Comparison of ENCODE assay signal across 1 cellular context in the genomic region with DNA sequence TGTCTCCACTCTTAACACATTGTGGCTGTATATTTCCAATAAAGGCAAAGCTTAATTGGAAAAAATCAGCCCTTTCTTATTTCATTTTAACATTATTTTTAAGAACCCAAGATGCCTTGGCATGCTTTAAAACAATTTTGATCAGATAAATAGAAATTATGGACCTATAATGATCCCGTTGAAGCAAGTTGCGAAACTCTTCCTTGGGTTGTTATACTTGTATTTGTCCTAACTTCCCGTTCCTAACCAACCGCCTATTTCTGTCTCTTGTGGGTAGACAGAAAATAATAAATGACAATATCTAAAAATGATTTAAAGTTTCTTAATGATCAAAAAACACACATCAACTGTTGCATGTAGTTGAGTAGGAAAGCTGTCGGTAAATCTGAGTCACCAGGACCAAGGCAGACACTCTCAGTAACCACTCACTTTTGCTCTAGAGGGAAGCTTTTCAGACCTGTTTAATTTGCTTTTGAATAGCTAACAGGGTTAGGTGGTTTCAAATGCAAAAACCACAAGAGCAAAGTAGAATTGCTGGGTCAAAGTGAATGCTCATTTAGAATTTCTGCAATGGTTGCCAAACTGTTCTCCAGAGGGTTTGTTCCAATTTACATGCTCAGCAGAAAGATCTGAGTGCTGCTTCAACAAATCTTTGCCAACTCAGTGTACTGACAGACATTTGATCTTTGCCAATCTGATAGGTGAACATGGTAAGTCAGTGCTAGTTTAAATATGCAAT.
A peak's percentile ranks its signal among the peaks of the same experiment; 100 is the strongest.
TF ChIP-seq lines count a peak whose summit lies in the region.

No MANE protein-coding gene starts in this region.

TF ChIP-seq in HEK293, 187 proteins besides CTCF, POLR2A, EP300 and RAD21:
- TF ChIP-seq, protein P1, sequence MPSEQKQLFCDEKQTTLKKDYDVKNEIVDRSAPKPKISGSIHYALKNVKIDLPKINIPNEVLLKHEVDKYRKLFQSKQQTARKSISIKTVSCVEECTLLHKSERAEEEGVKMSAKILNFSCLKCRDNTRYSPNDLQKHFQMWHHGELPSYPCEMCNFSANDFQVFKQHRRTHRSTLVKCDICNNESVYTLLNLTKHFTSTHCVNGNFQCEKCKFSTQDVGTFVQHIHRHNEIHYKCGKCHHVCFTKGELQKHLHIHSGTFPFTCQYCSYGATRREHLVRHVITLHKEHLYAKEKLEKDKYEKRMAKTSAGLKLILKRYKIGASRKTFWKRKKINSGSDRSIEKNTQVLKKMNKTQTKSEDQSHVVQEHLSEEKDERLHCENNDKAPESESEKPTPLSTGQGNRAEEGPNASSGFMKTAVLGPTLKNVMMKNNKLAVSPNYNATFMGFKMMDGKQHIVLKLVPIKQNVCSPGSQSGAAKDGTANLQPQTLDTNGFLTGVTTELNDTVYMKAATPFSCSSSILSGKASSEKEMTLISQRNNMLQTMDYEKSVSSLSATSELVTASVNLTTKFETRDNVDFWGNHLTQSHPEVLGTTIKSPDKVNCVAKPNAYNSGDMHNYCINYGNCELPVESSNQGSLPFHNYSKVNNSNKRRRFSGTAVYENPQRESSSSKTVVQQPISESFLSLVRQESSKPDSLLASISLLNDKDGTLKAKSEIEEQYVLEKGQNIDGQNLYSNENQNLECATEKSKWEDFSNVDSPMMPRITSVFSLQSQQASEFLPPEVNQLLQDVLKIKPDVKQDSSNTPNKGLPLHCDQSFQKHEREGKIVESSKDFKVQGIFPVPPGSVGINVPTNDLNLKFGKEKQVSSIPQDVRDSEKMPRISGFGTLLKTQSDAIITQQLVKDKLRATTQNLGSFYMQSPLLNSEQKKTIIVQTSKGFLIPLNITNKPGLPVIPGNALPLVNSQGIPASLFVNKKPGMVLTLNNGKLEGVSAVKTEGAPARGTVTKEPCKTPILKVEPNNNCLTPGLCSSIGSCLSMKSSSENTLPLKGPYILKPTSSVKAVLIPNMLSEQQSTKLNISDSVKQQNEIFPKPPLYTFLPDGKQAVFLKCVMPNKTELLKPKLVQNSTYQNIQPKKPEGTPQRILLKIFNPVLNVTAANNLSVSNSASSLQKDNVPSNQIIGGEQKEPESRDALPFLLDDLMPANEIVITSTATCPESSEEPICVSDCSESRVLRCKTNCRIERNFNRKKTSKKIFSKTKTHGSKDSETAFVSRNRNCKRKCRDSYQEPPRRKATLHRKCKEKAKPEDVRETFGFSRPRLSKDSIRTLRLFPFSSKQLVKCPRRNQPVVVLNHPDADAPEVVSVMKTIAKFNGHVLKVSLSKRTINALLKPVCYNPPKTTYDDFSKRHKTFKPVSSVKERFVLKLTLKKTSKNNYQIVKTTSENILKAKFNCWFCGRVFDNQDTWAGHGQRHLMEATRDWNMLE (tag by site-specific recombination; conservative IDR thresholded peaks at IDR 0.05; ENCODE audit: low read depth): no peak
- TF ChIP-seq ZNF549 (tag by site-specific recombination; IDR thresholded peaks at IDR 0.05): no peak
- TF ChIP-seq, protein P2, sequence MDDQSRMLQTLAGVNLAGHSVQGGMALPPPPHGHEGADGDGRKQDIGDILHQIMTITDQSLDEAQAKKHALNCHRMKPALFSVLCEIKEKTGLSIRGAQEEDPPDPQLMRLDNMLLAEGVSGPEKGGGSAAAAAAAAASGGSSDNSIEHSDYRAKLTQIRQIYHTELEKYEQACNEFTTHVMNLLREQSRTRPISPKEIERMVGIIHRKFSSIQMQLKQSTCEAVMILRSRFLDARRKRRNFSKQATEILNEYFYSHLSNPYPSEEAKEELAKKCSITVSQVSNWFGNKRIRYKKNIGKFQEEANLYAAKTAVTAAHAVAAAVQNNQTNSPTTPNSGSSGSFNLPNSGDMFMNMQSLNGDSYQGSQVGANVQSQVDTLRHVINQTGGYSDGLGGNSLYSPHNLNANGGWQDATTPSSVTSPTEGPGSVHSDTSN (CRISPR knock-in tag; IDR thresholded peaks at IDR 0.05): no peak
- TF ChIP-seq, protein P3, sequence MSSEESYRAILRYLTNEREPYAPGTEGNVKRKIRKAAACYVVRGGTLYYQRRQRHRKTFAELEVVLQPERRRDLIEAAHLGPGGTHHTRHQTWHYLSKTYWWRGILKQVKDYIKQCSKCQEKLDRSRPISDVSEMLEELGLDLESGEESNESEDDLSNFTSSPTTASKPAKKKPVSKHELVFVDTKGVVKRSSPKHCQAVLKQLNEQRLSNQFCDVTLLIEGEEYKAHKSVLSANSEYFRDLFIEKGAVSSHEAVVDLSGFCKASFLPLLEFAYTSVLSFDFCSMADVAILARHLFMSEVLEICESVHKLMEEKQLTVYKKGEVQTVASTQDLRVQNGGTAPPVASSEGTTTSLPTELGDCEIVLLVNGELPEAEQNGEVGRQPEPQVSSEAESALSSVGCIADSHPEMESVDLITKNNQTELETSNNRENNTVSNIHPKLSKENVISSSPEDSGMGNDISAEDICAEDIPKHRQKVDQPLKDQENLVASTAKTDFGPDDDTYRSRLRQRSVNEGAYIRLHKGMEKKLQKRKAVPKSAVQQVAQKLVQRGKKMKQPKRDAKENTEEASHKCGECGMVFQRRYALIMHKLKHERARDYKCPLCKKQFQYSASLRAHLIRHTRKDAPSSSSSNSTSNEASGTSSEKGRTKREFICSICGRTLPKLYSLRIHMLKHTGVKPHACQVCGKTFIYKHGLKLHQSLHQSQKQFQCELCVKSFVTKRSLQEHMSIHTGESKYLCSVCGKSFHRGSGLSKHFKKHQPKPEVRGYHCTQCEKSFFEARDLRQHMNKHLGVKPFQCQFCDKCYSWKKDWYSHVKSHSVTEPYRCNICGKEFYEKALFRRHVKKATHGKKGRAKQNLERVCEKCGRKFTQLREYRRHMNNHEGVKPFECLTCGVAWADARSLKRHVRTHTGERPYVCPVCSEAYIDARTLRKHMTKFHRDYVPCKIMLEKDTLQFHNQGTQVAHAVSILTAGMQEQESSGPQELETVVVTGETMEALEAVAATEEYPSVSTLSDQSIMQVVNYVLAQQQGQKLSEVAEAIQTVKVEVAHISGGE (tag by site-specific recombination; conservative IDR thresholded peaks at IDR 0.05; ENCODE audit: low read depth): no peak
- no peak for TF ChIP-seq KLF8 (tag by site-specific recombination; IDR thresholded peaks at IDR 0.05)
- TF ChIP-seq SCRT2 (tag by site-specific recombination; IDR thresholded peaks at IDR 0.05): peak; percentile 29; the same call in 1 of the 2 replicates
- TF ChIP-seq BCL11A (tag by site-specific recombination; IDR thresholded peaks at IDR 0.05; ENCODE audit: low read depth): no peak
- TF ChIP-seq ZFP69B (tag by site-specific recombination; IDR thresholded peaks at IDR 0.05): no peak
